Comparison of ENCODE assay signal across 8 cellular contexts in the genomic region with DNA sequence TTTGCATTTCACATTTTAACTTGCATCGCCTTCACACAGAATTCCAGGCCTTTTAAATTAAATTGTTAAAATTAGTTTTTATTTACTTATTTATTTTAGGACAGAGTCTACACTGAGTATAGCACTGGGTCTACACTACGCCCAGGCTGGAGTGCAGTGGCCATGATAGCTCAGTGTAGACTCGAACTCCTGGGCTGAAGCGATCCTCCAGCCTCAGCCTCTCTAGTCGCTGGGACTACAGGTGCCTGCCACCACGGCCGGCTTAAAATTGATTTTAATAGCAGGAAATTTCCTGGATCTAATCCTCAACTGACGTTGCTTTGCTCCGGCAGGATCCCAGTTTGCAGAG. TPM values are rescaled to one million over a fixed set of nuclear protein-coding genes. Genes with fewer than 3 reads are reported as not detected.
DNase-seq lines count a peak whose midpoint lies in the region; ATAC-seq and TF ChIP-seq lines count a peak whose summit lies in the region.

No MANE protein-coding gene starts in this region.

- 52 to 53% methylated on average over 9 of the region's 9 CpGs for WGBS in lung, 2 donors

- peaks cover 38% of the 10 kb centered on the region for H3K36me3 Mint-ChIP-seq in activated CD4-positive, alpha-beta T cell treated with anti-CD3 and anti-CD28 coated beads, Interleukin-2, amount 10 ng/mL, durations not matched to agents 7 days and 5 days (ENCODE audit: low read depth)
- peaks cover 40% of the 10 kb centered on the region for H3K36me3 Mint-ChIP-seq in brain
- peaks cover 29% of the 10 kb centered on the region for H3K36me3 Mint-ChIP-seq in type B pancreatic cell

- H3K27me3 ChIP-seq in lung (ENCODE audit: control insufficient read depth, insufficient read depth) = no peaks in the 10 kb centered on the region

- DNase-seq in activated CD4-positive, alpha-beta T cell treated with anti-CD3 and anti-CD28 coated beads, Interleukin-2, amount 10 ng/mL, durations not matched to agents 7 days and 5 days = no peak
- DNase-seq in activated CD4-positive, alpha-beta T cell treated with anti-CD3 and anti-CD28 coated beads for 4 hours = no peak
- DNase-seq in lung (ENCODE audit: low spot score) (no peak), type B pancreatic cell (ENCODE audit: extremely low spot score, unreplicated experiment) (no peak), NAMALWA (ENCODE audit: low spot score) (no peak), NCI-H1092 treated with DMSO at 0.1 percent for 48 hours (lab: John Stamatoyannopoulos, UW) (no peak), NCI-H226 (no peak)

- H3K4me3 ChIP-seq in lung = peak overlapping the region; percentile 73

- H3K4me1 Mint-ChIP-seq in activated CD4-positive, alpha-beta T cell treated with anti-CD3 and anti-CD28 coated beads, Interleukin-2, amount 10 ng/mL, durations not matched to agents 7 days and 5 days = peaks cover 15% of the 10 kb centered on the region
- H3K4me1 Mint-ChIP-seq in brain (peaks cover 26% of the 10 kb centered on the region), type B pancreatic cell (ENCODE audit: unreplicated experiment) (peaks cover 13% of the 10 kb centered on the region)

- H3K27me3 Mint-ChIP-seq in activated CD4-positive, alpha-beta T cell treated with anti-CD3 and anti-CD28 coated beads, Interleukin-2, amount 10 ng/mL, durations not matched to agents 7 days and 5 days = no peaks in the 10 kb centered on the region
- H3K27me3 Mint-ChIP-seq in brain = peaks cover 6% of the 10 kb centered on the region
- H3K27me3 Mint-ChIP-seq in type B pancreatic cell = no peaks in the 10 kb centered on the region

- POLR2A ChIA-PET in activated CD4-positive, alpha-beta T cell treated with anti-CD3 and anti-CD28 coated beads, Interleukin-2, amount 10 ng/mL, durations not matched to agents 7 days and 5 days (lab: Charles Lee) = no interaction called here

- H3K36me3 ChIP-seq in lung (ENCODE audit: control insufficient read depth in 2 of 2, insufficient read depth in 2 of 2, low read length in 2 of 2) = peaks cover 0 to 2% of the 10 kb centered on the region in 2 donors

- TF ChIP-seq CTCF in brain (conservative IDR thresholded peaks at IDR 0.05) (no peak), lung (IDR thresholded peaks at IDR 0.05; ENCODE audit: control extremely low read depth, extremely low read depth) (no peak), type B pancreatic cell (conservative IDR thresholded peaks at IDR 0.05) (no peak)

- peaks cover 0 to 2% of the 10 kb centered on the region in 2 donors for H3K4me1 ChIP-seq in lung (ENCODE audit: control insufficient read depth in 2 of 2, insufficient read depth in 2 of 2, low read length in 2 of 2)

- peak overlapping the region; percentile 99 for H3K27ac Mint-ChIP-seq in activated CD4-positive, alpha-beta T cell treated with anti-CD3 and anti-CD28 coated beads, Interleukin-2, amount 10 ng/mL, durations not matched to agents 7 days and 5 days
- H3K27ac Mint-ChIP-seq in brain (peak overlapping the region; percentile 79 to 100 (median 97)), type B pancreatic cell (peak overlapping the region; percentile 93)

- H3K9me3 Mint-ChIP-seq in activated CD4-positive, alpha-beta T cell treated with anti-CD3 and anti-CD28 coated beads, Interleukin-2, amount 10 ng/mL, durations not matched to agents 7 days and 5 days = peaks cover 60% of the 10 kb centered on the region
- H3K9me3 Mint-ChIP-seq in brain (peaks cover 27 to 38% (median 34%) of the 10 kb centered on the region in 5 experiments), type B pancreatic cell (no peaks in the 10 kb centered on the region)

- CTCF ChIA-PET in activated CD4-positive, alpha-beta T cell treated with anti-CD3 and anti-CD28 coated beads, Interleukin-2, amount 10 ng/mL, durations not matched to agents 7 days and 5 days (lab: Charles Lee) = no interaction called here

- H3K9me3 ChIP-seq in lung (ENCODE audit: control insufficient read depth in 2 of 2, insufficient read depth in 1 of 2, low read length in 1 of 2) = peaks cover 5 to 36% of the 10 kb centered on the region in 2 donors

- peak overlapping the region; percentile 92 for H3K4me3 Mint-ChIP-seq in activated CD4-positive, alpha-beta T cell treated with anti-CD3 and anti-CD28 coated beads, Interleukin-2, amount 10 ng/mL, durations not matched to agents 7 days and 5 days
- H3K4me3 Mint-ChIP-seq in brain (peak overlapping the region; percentile 87 to 99 (median 96)), type B pancreatic cell (peak overlapping the region; percentile 97)

- ATAC-seq in lung (ENCODE audit: insufficient read depth, low FRiP score) = no peak

- peak overlapping the region; percentile 79 to 92 for H3K27ac ChIP-seq in lung (ENCODE audit: low read depth in 1 of 2, low read length in 1 of 2)

RNA-seq across cellular contexts. Expression of gene ZNF610, which starts 0.3 kb away (rescaled TPM):
- 1 to 10 TPM; 2.1 to 2.8 TPM for total RNA-seq in activated CD4-positive, alpha-beta T cell treated with anti-CD3 and anti-CD28 coated beads, Interleukin-2, amount 10 ng/mL, durations not matched to agents 7 days and 5 days
- polyA plus RNA-seq in brain (ENCODE audit: insufficient read depth, low read depth, low replicate concordance) (5.4 TPM), lung (1 to 10 TPM in 1 of 2 donors, under 1 TPM in 1; 0.96 to 1.3 TPM)
- total RNA-seq in lung (1 to 10 TPM; 1.4 to 9.4 TPM), type B pancreatic cell (ENCODE audit: low replicate concordance) (15.5 and 18.0 TPM in 2 replicates)

RNA-seq across cellular contexts. Expression of gene ZNF880, which starts 34.0 kb away (rescaled TPM):
- total RNA-seq in activated CD4-positive, alpha-beta T cell treated with anti-CD3 and anti-CD28 coated beads, Interleukin-2, amount 10 ng/mL, durations not matched to agents 7 days and 5 days = 10 to 100 TPM; 16.1 to 17.8 TPM
- 10.5 TPM for polyA plus RNA-seq in brain (ENCODE audit: insufficient read depth, low read depth, low replicate concordance)
- total RNA-seq in lung = 10 to 100 TPM; 12.5 to 27.4 TPM
- polyA plus RNA-seq in lung = 1 to 10 TPM; 7.8 to 9.0 TPM
- total RNA-seq in type B pancreatic cell (ENCODE audit: low replicate concordance) = 25.7 and 29.6 TPM in 2 replicates

RNA-seq across cellular contexts. Expression of gene ZNF480, which starts 38.8 kb away (rescaled TPM):
- total RNA-seq in activated CD4-positive, alpha-beta T cell treated with anti-CD3 and anti-CD28 coated beads, Interleukin-2, amount 10 ng/mL, durations not matched to agents 7 days and 5 days = 10 to 100 TPM; 17.4 to 18.4 TPM
- polyA plus RNA-seq in brain (ENCODE audit: insufficient read depth, low read depth, low replicate concordance) = 1.2 TPM
- 10 to 100 TPM in 1 of 2 donors, 1 to 10 TPM in 1; 8.3 to 10.9 TPM for total RNA-seq in lung
- 10 to 100 TPM in 1 of 2 donors, 1 to 10 TPM in 1; 3.5 to 10.8 TPM for polyA plus RNA-seq in lung
- total RNA-seq in type B pancreatic cell (ENCODE audit: low replicate concordance) = 16.8 and 26.2 TPM in 2 replicates
